Comparison of ENCODE assay signal across 28 cellular contexts in genomic region chr10:127081946-127082345, GRCh38.
"Had no signal": no experiment of that assay in that cellular context is flagged by ENCODE, and none has a peak within 500 bp of the region (broad histone marks: within the 10 kb centered on the region; RNA-seq: fewer than 3 reads in every experiment).

No MANE protein-coding gene starts in this region.

- H3K27me3 Mint-ChIP-seq: activated CD4-positive, alpha-beta memory T cell treated with anti-CD3 and anti-CD28 coated beads, Interleukin-2, amount 10 ng/mL, durations not matched to agents 7 days and 5 days; activated CD4-positive, alpha-beta T cell treated with anti-CD3 and anti-CD28 coated beads, Interleukin-2, amount 10 ng/mL, durations not matched to agents 7 days and 5 days; activated naive CD4-positive, alpha-beta T cell treated with anti-CD3 and anti-CD28 coated beads, Interleukin-2, amount 10 ng/mL, durations not matched to agents 7 days and 5 days; activated naive CD8-positive, alpha-beta T cell treated with anti-CD3 and anti-CD28 coated beads for 36 hours had no signal

- ATAC-seq: activated T-cell treated with anti-CD3 and anti-CD28 coated beads, Interleukin-2, amount 50 U/mL, for 72 hours; PC-3; SK-N-SH treated with all-trans-retinoic acid at 6 μM for 48 hours had no signal

- H3K9me3 Mint-ChIP-seq: activated CD4-positive, alpha-beta T cell treated with anti-CD3 and anti-CD28 coated beads, Interleukin-2, amount 10 ng/mL, durations not matched to agents 7 days and 5 days; activated naive CD8-positive, alpha-beta T cell treated with anti-CD3 and anti-CD28 coated beads for 36 hours; activated T-helper 2 cell treated with anti-CD3 and anti-CD28 coated beads, Interferon-gamma antibody, Interleukin-2, Interleukin-4, amounts not matched to agents 10 μg/mL and 5 μg/mL and 100 μg/mL, durations not matched to agents 14 hours and 24 hours and 36 hours had no signal

- H3K36me3 Mint-ChIP-seq: activated naive CD4-positive, alpha-beta T cell treated with anti-CD3 and anti-CD28 coated beads, Interleukin-2, amount 10 ng/mL, durations not matched to agents 7 days and 5 days; activated naive CD8-positive, alpha-beta T cell treated with anti-CD3 and anti-CD28 coated beads for 36 hours had no signal

- H3K27ac Mint-ChIP-seq: activated CD4-positive, alpha-beta memory T cell treated with anti-CD3 and anti-CD28 coated beads, Interleukin-2, amount 10 ng/mL, durations not matched to agents 7 days and 5 days; activated CD4-positive, alpha-beta T cell treated with anti-CD3 and anti-CD28 coated beads, Interleukin-2, amount 10 ng/mL, durations not matched to agents 7 days and 5 days; activated naive CD4-positive, alpha-beta T cell treated with anti-CD3 and anti-CD28 coated beads, Interleukin-2, amount 10 ng/mL, durations not matched to agents 7 days and 5 days; activated naive CD8-positive, alpha-beta T cell treated with anti-CD3 and anti-CD28 coated beads for 36 hours; activated T-cell treated with anti-CD3 and anti-CD28 coated beads, Interleukin-2, amount 50 U/mL, for 72 hours; activated T-helper 2 cell treated with anti-CD3 and anti-CD28 coated beads, Interferon-gamma antibody, Interleukin-2, Interleukin-4, amounts not matched to agents 10 μg/mL and 5 μg/mL and 100 μg/mL, durations not matched to agents 14 hours and 24 hours and 36 hours had no signal

- H3K4me3 Mint-ChIP-seq: activated CD4-positive, alpha-beta memory T cell treated with anti-CD3 and anti-CD28 coated beads, Interleukin-2, amount 10 ng/mL, durations not matched to agents 7 days and 5 days; activated CD4-positive, alpha-beta T cell treated with anti-CD3 and anti-CD28 coated beads, Interleukin-2, amount 10 ng/mL, durations not matched to agents 7 days and 5 days; activated naive CD4-positive, alpha-beta T cell treated with anti-CD3 and anti-CD28 coated beads, Interleukin-2, amount 10 ng/mL, durations not matched to agents 7 days and 5 days; activated naive CD8-positive, alpha-beta T cell treated with anti-CD3 and anti-CD28 coated beads for 36 hours; activated T-cell treated with anti-CD3 and anti-CD28 coated beads, Interleukin-2, amount 50 U/mL, for 72 hours had no signal

- H3K27ac ChIP-seq: brain microvascular endothelial cell, cardiac muscle cell, SJSA1 had no signal

- DNase-seq: activated CD4-positive, alpha-beta memory T cell treated with anti-CD3 and anti-CD28 coated beads, Interleukin-2, amount 10 ng/mL, durations not matched to agents 7 days and 5 days; activated CD4-positive, alpha-beta T cell treated with anti-CD3 and anti-CD28 coated beads, Interleukin-2, amount 10 ng/mL, durations not matched to agents 7 days and 5 days; activated CD4-positive, CD25-positive, alpha-beta regulatory T cell; activated gamma-delta T cell treated with Interleukin-2 at 50 U/mL for 16 hours; activated naive CD4-positive, alpha-beta T cell treated with anti-CD3 and anti-CD28 coated beads, Interleukin-2, amount 10 ng/mL, durations not matched to agents 7 days and 5 days; activated naive CD8-positive, alpha-beta T cell treated with anti-CD3 and anti-CD28 coated beads for 36 hours; activated T-cell treated with anti-CD3 and anti-CD28 coated beads for 4 hours; activated T-cell treated with anti-CD3 and anti-CD28 coated beads, Interleukin-2, amount 50 U/mL, for 72 hours; brain microvascular endothelial cell; IMR-90; KG1; NCI-H1092; NCI-H1417; NCI-H1694; NCI-H2029; NCI-H2107; NCI-H345; NCI-H510A; NCI-H526 treated with DMSO at 0.1 percent for 48 hours; NK-92 treated with Interleukin-12 subunit alpha and Interleukin-12 subunit beta, amount 100 ng/mL, for 24 hours; PC-3; SHP77; T-helper 2 cell; T1000 had no signal

- H3K4me1 Mint-ChIP-seq: activated CD4-positive, alpha-beta memory T cell treated with anti-CD3 and anti-CD28 coated beads, Interleukin-2, amount 10 ng/mL, durations not matched to agents 7 days and 5 days; activated CD4-positive, alpha-beta T cell treated with anti-CD3 and anti-CD28 coated beads, Interleukin-2, amount 10 ng/mL, durations not matched to agents 7 days and 5 days; activated naive CD4-positive, alpha-beta T cell treated with anti-CD3 and anti-CD28 coated beads, Interleukin-2, amount 10 ng/mL, durations not matched to agents 7 days and 5 days; activated naive CD8-positive, alpha-beta T cell treated with anti-CD3 and anti-CD28 coated beads for 36 hours had no signal
